9 cellular contexts compared by ENCODE assay signal in genomic region chr22:46797355-46797754, GRCh38. TPM values are rescaled to one million over a fixed set of nuclear protein-coding genes. Genes with fewer than 3 reads are reported as not detected.
DNase-seq lines count a peak whose midpoint lies in the region; ATAC-seq lines count a peak whose summit lies in the region.
"Had no signal": no experiment of that assay in that cellular context is flagged by ENCODE, and none has a peak within 500 bp of the region (broad histone marks: within the 10 kb centered on the region; RNA-seq: fewer than 3 reads in every experiment).

No MANE protein-coding gene starts in this region.

- intact Hi-C loops in sciatic nerve (cut with DNase I) = no loop called here

- ATAC-seq in esophagus mucosa (peak; percentile 60), sciatic nerve (no peak)
- ATAC-seq: natural killer cell treated with Interleukin-12 subunit alpha and Interleukin-12 subunit beta and Interleukin-15 and Interleukin-18, amount 100 ng/mL, for 72 hours had no signal

- DNase-seq in NCI-H2171 treated with DMSO at 0.1 percent for 48 hours (lab: John Stamatoyannopoulos, UW) = peak; percentile 35
- no peak for DNase-seq in NCI-H2171 (lab: John Stamatoyannopoulos, UW)
- DNase-seq in RKO (ENCODE audit: low spot score) = peak; percentile 35
- peak; percentile 54 for DNase-seq in sciatic nerve (ENCODE audit: low spot score)
- DNase-seq in NCI-H748 (lab: John Stamatoyannopoulos, UW; ENCODE audit: unreplicated experiment) = no peak
- DNase-seq in NOMO-1 treated with dmso at 0.1 percent for 144 hours (lab: John Stamatoyannopoulos, UW; ENCODE audit: unreplicated experiment) = no peak
- no peak for DNase-seq in cerebellum (ENCODE audit: low spot score)

RNA-seq across cellular contexts. Expression of gene TBC1D22A, which starts 34.9 kb away (rescaled TPM):
- 21.4 TPM for total RNA-seq in esophagus mucosa
- 36.3 TPM for total RNA-seq in sciatic nerve
- total RNA-seq in cerebellum = 8.2 TPM

RNA-seq across cellular contexts. Expression of gene CERK, which starts 59.3 kb away (rescaled TPM):
- 21.9 TPM for total RNA-seq in esophagus mucosa
- total RNA-seq in sciatic nerve = 27.3 TPM
- total RNA-seq in cerebellum = 49.4 TPM

Comparison
In these comparisons a context has a peak if more than half of its experiments do, and no peak if none do; other contexts are left out.
1. DNase-seq: peak in NCI-H2171 treated with DMSO at 0.1 percent for 48 hours (single experiment), RKO (single experiment) and sciatic nerve (single experiment); none in NCI-H2171 (single experiment), NCI-H748 (single experiment), NOMO-1 treated with dmso at 0.1 percent for 144 hours (single experiment) and cerebellum (single experiment).